Comparison of ENCODE assay signal across 1 cellular context in the genomic region with DNA sequence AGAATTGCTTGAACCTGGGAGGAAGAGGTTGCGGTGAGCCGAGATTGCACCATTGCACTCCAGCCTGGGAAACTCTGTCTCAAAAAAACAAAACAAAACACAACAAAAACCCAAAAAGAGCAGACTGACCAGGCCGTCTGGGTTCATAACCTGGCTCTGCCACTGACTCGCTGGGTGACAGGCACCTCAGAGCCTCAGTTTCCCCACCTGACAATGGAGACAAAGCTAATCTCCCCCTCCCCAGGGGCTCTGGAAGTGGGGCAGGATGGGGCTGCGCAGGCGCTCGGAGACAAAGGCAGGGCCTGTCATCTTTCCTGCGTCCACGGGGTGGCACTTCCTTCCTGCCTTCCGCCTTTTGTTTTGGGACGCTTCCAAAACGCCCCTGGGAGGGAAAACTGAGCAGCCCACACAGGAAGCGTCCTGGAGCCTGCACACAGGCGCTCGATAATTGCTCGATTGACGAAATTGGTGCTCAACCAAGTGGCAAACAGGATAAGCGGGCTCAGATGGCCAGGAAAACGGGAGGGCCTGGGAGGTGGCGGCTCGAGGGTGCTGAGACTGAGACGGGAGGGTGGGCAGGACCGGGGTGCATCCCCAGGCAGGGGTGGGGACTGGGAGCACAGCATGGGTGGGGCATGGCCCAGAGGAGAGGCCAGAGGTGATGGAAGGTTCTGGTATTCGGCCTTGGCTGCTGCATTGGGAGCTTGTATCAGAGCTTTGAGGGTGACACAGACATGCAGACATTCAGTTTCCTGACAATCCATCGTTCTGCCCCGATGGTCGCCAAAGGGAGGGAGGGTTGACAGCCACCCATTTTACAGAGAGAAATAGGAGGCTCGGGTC.
TF ChIP-seq lines count a peak whose summit lies in the region.

No MANE protein-coding gene starts in this region.

TF ChIP-seq in K562, 482 proteins besides CTCF, POLR2A, EP300 and RAD21 (continued from another document and continues in another):
- 0 out of 2 replicates have a peak, but pooled peaks have one; percentile 18 for TF ChIP-seq ZNF766 (CRISPR knock-in tag; conservative IDR thresholded peaks at IDR 0.05)
- TF ChIP-seq CREM (IDR thresholded peaks at IDR 0.05; ENCODE audit: low read depth) = peak; percentile 20; the same call in 1 of the 2 replicates
- TF ChIP-seq HDAC2 (IDR thresholded peaks at IDR 0.05) = 0 out of 2 replicates have a peak, but pooled peaks have one; percentile 39
- TF ChIP-seq KDM1A (IDR thresholded peaks at IDR 0.05) = 0 out of 4 replicates have a peak, but pooled peaks of 1 of the 2 experiments have one; percentile 27
- TF ChIP-seq NR2C1 (IDR thresholded peaks at IDR 0.05) = no peak
- no peak for TF ChIP-seq NR2C1 (tag; IDR thresholded peaks at IDR 0.05)
- peak; percentile 72 for TF ChIP-seq L3MBTL2 (IDR thresholded peaks at IDR 0.05)
- TF ChIP-seq TSC22D4 (tag; IDR thresholded peaks at IDR 0.05) = no peak
- no peak for TF ChIP-seq ADNP (tag; IDR thresholded peaks at IDR 0.05)
- TF ChIP-seq ZNF121 (CRISPR knock-in tag; conservative IDR thresholded peaks at IDR 0.05) = no peak
- 0 out of 4 replicates have a peak, but pooled peaks of 1 of the 2 experiments have one; percentile 11 for TF ChIP-seq HDAC1 (IDR thresholded peaks at IDR 0.05)
- TF ChIP-seq SMC3 (conservative IDR thresholded peaks at IDR 0.05; ENCODE audit: insufficient read depth, low read depth, low read length) = peak; percentile 89
- no peak for TF ChIP-seq GATAD2A (IDR thresholded peaks at IDR 0.05)
- TF ChIP-seq CBFB (CRISPR knock-in tag; IDR thresholded peaks at IDR 0.05) = peak; percentile 71; the same call in 1 of the 2 replicates
- TF ChIP-seq, protein P1, sequence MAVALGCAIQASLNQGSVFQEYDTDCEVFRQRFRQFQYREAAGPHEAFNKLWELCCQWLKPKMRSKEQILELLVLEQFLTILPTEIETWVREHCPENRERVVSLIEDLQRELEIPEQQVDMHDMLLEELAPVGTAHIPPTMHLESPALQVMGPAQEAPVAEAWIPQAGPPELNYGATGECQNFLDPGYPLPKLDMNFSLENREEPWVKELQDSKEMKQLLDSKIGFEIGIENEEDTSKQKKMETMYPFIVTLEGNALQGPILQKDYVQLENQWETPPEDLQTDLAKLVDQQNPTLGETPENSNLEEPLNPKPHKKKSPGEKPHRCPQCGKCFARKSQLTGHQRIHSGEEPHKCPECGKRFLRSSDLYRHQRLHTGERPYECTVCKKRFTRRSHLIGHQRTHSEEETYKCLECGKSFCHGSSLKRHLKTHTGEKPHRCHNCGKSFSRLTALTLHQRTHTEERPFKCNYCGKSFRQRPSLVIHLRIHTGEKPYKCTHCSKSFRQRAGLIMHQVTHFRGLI (CRISPR knock-in tag; IDR thresholded peaks at IDR 0.05) = no peak
- TF ChIP-seq, protein P2, sequence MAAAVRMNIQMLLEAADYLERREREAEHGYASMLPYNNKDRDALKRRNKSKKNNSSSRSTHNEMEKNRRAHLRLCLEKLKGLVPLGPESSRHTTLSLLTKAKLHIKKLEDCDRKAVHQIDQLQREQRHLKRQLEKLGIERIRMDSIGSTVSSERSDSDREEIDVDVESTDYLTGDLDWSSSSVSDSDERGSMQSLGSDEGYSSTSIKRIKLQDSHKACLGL (CRISPR knock-in tag; IDR thresholded peaks at IDR 0.05; ENCODE audit: borderline replicate concordance, poor library complexity, severe bottlenecking) = no peak
- TF ChIP-seq, protein P3, sequence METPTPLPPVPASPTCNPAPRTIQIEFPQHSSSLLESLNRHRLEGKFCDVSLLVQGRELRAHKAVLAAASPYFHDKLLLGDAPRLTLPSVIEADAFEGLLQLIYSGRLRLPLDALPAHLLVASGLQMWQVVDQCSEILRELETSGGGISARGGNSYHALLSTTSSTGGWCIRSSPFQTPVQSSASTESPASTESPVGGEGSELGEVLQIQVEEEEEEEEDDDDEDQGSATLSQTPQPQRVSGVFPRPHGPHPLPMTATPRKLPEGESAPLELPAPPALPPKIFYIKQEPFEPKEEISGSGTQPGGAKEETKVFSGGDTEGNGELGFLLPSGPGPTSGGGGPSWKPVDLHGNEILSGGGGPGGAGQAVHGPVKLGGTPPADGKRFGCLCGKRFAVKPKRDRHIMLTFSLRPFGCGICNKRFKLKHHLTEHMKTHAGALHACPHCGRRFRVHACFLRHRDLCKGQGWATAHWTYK (CRISPR knock-in tag; IDR thresholded peaks at IDR 0.05) = peak; percentile 16; the same call in 1 of the 2 replicates
- TF ChIP-seq NR1H2 (CRISPR knock-in tag; IDR thresholded peaks at IDR 0.05) = 0 out of 2 replicates have a peak, but pooled peaks have one; percentile 84
- no peak for TF ChIP-seq TFAM (CRISPR knock-in tag; conservative IDR thresholded peaks at IDR 0.05)
- 0 out of 2 replicates have a peak, but pooled peaks have one; percentile 21 for TF ChIP-seq NBN (IDR thresholded peaks at IDR 0.05; ENCODE audit: low read depth)
- TF ChIP-seq, protein P4, sequence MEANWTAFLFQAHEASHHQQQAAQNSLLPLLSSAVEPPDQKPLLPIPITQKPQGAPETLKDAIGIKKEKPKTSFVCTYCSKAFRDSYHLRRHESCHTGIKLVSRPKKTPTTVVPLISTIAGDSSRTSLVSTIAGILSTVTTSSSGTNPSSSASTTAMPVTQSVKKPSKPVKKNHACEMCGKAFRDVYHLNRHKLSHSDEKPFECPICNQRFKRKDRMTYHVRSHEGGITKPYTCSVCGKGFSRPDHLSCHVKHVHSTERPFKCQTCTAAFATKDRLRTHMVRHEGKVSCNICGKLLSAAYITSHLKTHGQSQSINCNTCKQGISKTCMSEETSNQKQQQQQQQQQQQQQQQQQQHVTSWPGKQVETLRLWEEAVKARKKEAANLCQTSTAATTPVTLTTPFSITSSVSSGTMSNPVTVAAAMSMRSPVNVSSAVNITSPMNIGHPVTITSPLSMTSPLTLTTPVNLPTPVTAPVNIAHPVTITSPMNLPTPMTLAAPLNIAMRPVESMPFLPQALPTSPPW (CRISPR knock-in tag; IDR thresholded peaks at IDR 0.05) = peak; percentile 74
- TF ChIP-seq TCF7L2 (IDR thresholded peaks at IDR 0.05; ENCODE audit: low read depth, low read length) = peak; percentile 38; the same call in 1 of the 2 replicates
- TF ChIP-seq FUS (optimal IDR thresholded peaks at IDR 0.05; ENCODE audit: low read depth, low read length) = no peak
- TF ChIP-seq, protein P5, sequence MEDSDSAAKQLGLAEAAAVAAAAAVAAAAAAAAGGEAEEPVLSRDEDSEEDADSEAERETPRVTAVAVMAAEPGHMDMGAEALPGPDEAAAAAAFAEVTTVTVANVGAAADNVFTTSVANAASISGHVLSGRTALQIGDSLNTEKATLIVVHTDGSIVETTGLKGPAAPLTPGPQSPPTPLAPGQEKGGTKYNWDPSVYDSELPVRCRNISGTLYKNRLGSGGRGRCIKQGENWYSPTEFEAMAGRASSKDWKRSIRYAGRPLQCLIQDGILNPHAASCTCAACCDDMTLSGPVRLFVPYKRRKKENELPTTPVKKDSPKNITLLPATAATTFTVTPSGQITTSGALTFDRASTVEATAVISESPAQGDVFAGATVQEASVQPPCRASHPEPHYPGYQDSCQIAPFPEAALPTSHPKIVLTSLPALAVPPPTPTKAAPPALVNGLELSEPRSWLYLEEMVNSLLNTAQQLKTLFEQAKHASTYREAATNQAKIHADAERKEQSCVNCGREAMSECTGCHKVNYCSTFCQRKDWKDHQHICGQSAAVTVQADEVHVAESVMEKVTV (CRISPR knock-in tag; IDR thresholded peaks at IDR 0.05) = peak; percentile 83
- TF ChIP-seq ZBTB7A (IDR thresholded peaks at IDR 0.05; ENCODE audit: borderline replicate concordance, control insufficient read depth, low read depth, low read length) = peak; percentile 76; the same call in 1 of the 2 replicates
- TF ChIP-seq CCAR2 (IDR thresholded peaks at IDR 0.05; ENCODE audit: low read depth, low read length) = no peak
- peak; percentile 74 for TF ChIP-seq MYC (IDR thresholded peaks at IDR 0.05; ENCODE audit: low read depth, low read length)
- no peak for TF ChIP-seq MYC (CRISPR knock-in tag; IDR thresholded peaks at IDR 0.05; ENCODE audit: borderline replicate concordance, low read depth)
- no peak for TF ChIP-seq ZEB2 (IDR thresholded peaks at IDR 0.05)
- no peak for TF ChIP-seq ZNF217 (CRISPR knock-in tag; IDR thresholded peaks at IDR 0.05)
- TF ChIP-seq, protein P6, sequence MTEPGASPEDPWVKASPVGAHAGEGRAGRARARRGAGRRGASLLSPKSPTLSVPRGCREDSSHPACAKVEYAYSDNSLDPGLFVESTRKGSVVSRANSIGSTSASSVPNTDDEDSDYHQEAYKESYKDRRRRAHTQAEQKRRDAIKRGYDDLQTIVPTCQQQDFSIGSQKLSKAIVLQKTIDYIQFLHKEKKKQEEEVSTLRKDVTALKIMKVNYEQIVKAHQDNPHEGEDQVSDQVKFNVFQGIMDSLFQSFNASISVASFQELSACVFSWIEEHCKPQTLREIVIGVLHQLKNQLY (CRISPR knock-in tag; conservative IDR thresholded peaks at IDR 0.05) = no peak
- 0 out of 2 replicates have a peak, but pooled peaks have one; percentile 27 for TF ChIP-seq EGR1 (conservative IDR thresholded peaks at IDR 0.05)
- peak; percentile 77; the same call in 1 of the 2 replicates for TF ChIP-seq POLR2AphosphoS2 (IDR thresholded peaks at IDR 0.05; ENCODE audit: low read length)
- 0 out of 2 replicates have a peak, but pooled peaks have one; percentile 10 for TF ChIP-seq SUPT5H (IDR thresholded peaks at IDR 0.05)
- no peak for TF ChIP-seq GATAD2B (IDR thresholded peaks at IDR 0.05; ENCODE audit: borderline replicate concordance)
- TF ChIP-seq, protein P7, sequence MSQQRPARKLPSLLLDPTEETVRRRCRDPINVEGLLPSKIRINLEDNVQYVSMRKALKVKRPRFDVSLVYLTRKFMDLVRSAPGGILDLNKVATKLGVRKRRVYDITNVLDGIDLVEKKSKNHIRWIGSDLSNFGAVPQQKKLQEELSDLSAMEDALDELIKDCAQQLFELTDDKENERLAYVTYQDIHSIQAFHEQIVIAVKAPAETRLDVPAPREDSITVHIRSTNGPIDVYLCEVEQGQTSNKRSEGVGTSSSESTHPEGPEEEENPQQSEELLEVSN (IDR thresholded peaks at IDR 0.05; ENCODE audit: borderline replicate concordance in 1 of 2, extremely low read depth in 1 of 2, insufficient read depth in 1 of 2, insufficient read length in 1 of 2, low read depth in 1 of 2, low read length in 1 of 2, poor library complexity in 1 of 2, severe bottlenecking in 1 of 2) = peak; percentile 38 to 90
- TF ChIP-seq FOXK2 (conservative IDR thresholded peaks at IDR 0.05 in 1 of 2, IDR thresholded peaks at IDR 0.05 in 1 of 2; ENCODE audit: low read depth in 2 of 2) = peak in 1 of 2 experiments; percentile 93; a peak in 2 of 4 replicates
- TF ChIP-seq MEIS2 (IDR thresholded peaks at IDR 0.05; ENCODE audit: partially characterized antibody) = peak; percentile 49
- no peak for TF ChIP-seq HNRNPK (IDR thresholded peaks at IDR 0.05; ENCODE audit: low read depth, low read length, poor library complexity, severe bottlenecking)
- TF ChIP-seq GABPA (tag; conservative IDR thresholded peaks at IDR 0.05; ENCODE audit: low read depth) = peak; percentile 60
- TF ChIP-seq SMAD3 (CRISPR knock-in tag; conservative IDR thresholded peaks at IDR 0.05) = no peak
- TF ChIP-seq SRSF7 (optimal IDR thresholded peaks at IDR 0.05; ENCODE audit: low read depth, low read length) = no peak
- TF ChIP-seq SNIP1 (IDR thresholded peaks at IDR 0.05; ENCODE audit: low read depth) = no peak
- 0 out of 2 replicates have a peak, but pooled peaks have one; percentile 26 for TF ChIP-seq DPF2 (IDR thresholded peaks at IDR 0.05)
- peak; percentile 93 for TF ChIP-seq ATF7 (IDR thresholded peaks at IDR 0.05)
- TF ChIP-seq, protein P8, sequence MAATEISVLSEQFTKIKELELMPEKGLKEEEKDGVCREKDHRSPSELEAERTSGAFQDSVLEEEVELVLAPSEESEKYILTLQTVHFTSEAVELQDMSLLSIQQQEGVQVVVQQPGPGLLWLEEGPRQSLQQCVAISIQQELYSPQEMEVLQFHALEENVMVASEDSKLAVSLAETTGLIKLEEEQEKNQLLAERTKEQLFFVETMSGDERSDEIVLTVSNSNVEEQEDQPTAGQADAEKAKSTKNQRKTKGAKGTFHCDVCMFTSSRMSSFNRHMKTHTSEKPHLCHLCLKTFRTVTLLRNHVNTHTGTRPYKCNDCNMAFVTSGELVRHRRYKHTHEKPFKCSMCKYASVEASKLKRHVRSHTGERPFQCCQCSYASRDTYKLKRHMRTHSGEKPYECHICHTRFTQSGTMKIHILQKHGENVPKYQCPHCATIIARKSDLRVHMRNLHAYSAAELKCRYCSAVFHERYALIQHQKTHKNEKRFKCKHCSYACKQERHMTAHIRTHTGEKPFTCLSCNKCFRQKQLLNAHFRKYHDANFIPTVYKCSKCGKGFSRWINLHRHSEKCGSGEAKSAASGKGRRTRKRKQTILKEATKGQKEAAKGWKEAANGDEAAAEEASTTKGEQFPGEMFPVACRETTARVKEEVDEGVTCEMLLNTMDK (IDR thresholded peaks at IDR 0.05; ENCODE audit: borderline replicate concordance, insufficient read depth, low read depth, low read length, poor library complexity, severe bottlenecking) = no peak
- no peak for TF ChIP-seq ZNF561 (CRISPR knock-in tag; conservative IDR thresholded peaks at IDR 0.05)
- TF ChIP-seq, protein P9, sequence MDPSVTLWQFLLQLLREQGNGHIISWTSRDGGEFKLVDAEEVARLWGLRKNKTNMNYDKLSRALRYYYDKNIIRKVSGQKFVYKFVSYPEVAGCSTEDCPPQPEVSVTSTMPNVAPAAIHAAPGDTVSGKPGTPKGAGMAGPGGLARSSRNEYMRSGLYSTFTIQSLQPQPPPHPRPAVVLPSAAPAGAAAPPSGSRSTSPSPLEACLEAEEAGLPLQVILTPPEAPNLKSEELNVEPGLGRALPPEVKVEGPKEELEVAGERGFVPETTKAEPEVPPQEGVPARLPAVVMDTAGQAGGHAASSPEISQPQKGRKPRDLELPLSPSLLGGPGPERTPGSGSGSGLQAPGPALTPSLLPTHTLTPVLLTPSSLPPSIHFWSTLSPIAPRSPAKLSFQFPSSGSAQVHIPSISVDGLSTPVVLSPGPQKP (CRISPR knock-in tag; IDR thresholded peaks at IDR 0.05) = no peak
